19 cellular contexts compared by ENCODE assay signal in genomic region chr12:68733661-68734071, GRCh38. TPM values are rescaled to one million over a fixed set of nuclear protein-coding genes. Genes with fewer than 3 reads are reported as not detected.
A peak's percentile ranks its signal among the peaks of the same experiment; 100 is the strongest.
DNase-seq lines count a peak whose midpoint lies in the region; ATAC-seq and TF ChIP-seq lines count a peak whose summit lies in the region.
"Had no signal": no experiment of that assay in that cellular context is flagged by ENCODE, and none has a peak within 500 bp of the region (broad histone marks: within the 10 kb centered on the region; RNA-seq: fewer than 3 reads in every experiment).

No MANE protein-coding gene starts in this region.

- H3K27ac Mint-ChIP-seq in MCF 10A (ENCODE audit: low read depth, unreplicated experiment): no peak overlapping the region
- H3K27ac Mint-ChIP-seq: activated T-cell treated with anti-CD3 and anti-CD28 coated beads, Interleukin-2, amount 50 U/mL, for 72 hours; B cell; IgD-negative memory B cell; mesothelial cell of epicardium had no signal

- no peaks in the 10 kb centered on the region for H3K79me2 ChIP-seq in SK-N-SH (ENCODE audit: insufficient read depth)
- no peaks in the 10 kb centered on the region for H3K79me2 ChIP-seq in fibroblast of lung (ENCODE audit: control insufficient read depth, insufficient read depth, low read length)

- no peak for ATAC-seq in HG02852 (IDR thresholded peaks at IDR 0.05; ENCODE audit: unreplicated experiment)
- ATAC-seq: activated T-cell treated with anti-CD3 and anti-CD28 coated beads, Interleukin-2, amount 50 U/mL, for 72 hours; gastrocnemius medialis had no signal

- TF ChIP-seq POLR2A in breast epithelium (IDR thresholded peaks at IDR 0.05): no peak

- peaks cover 72% of the 10 kb centered on the region for H3K36me3 Mint-ChIP-seq in MCF 10A (ENCODE audit: insufficient read depth, unreplicated experiment)
- H3K36me3 Mint-ChIP-seq: IgD-negative memory B cell had no signal

- H3K27ac ChIP-seq in breast epithelium (no peak overlapping the region), SK-N-SH (ENCODE audit: low read depth in 2 of 2, low read length in 1 of 2) (peak overlapping the region in 1 of 2 experiments; percentile 86; a peak in 2 of 4 replicates), fibroblast of lung (ENCODE audit: insufficient read depth, low read length) (peak overlapping the region; percentile 36)
- H3K27ac ChIP-seq: gastrocnemius medialis, ovary had no signal

- H3K9ac ChIP-seq in SK-N-SH: peak overlapping the region; percentile 16; the same call in 1 of the 2 replicates
- no peak overlapping the region for H3K9ac ChIP-seq in fibroblast of lung (ENCODE audit: insufficient read depth, low read length)

- H3F3A ChIP-seq in SK-N-SH (replicated peaks; ENCODE audit: insufficient read depth): peaks cover 35% of the 10 kb centered on the region

- H3K27me3 ChIP-seq in breast epithelium (no peaks in the 10 kb centered on the region), SK-N-SH (ENCODE audit: insufficient read depth) (no peaks in the 10 kb centered on the region), fibroblast of lung (ENCODE audit: control insufficient read depth, insufficient read depth, low read length) (no peaks in the 10 kb centered on the region)
- H3K27me3 ChIP-seq: gastrocnemius medialis, ovary had no signal

- H3K4me3 Mint-ChIP-seq in MCF 10A (ENCODE audit: unreplicated experiment): no peak overlapping the region
- H3K4me3 Mint-ChIP-seq: activated T-cell treated with anti-CD3 and anti-CD28 coated beads, Interleukin-2, amount 50 U/mL, for 72 hours; B cell; IgD-negative memory B cell; mesothelial cell of epicardium had no signal

- H4K20me1 ChIP-seq in SK-N-SH (ENCODE audit: insufficient read depth) (no peaks in the 10 kb centered on the region), fibroblast of lung (ENCODE audit: control insufficient read depth, extremely low read depth, insufficient read depth, low read length) (no peaks in the 10 kb centered on the region)

- no peak for TF ChIP-seq RAD21 in SK-N-SH (IDR thresholded peaks at IDR 0.05; ENCODE audit: low read length)

- no peaks in the 10 kb centered on the region for H3K4me1 ChIP-seq in breast epithelium
- H3K4me1 ChIP-seq in SK-N-SH (ENCODE audit: control insufficient read depth in 1 of 2, insufficient read depth in 2 of 2, low read depth in 1 of 2, low read length in 1 of 2): peaks cover 0 to 7% of the 10 kb centered on the region in 2 experiments; a peak in 2 of 4 replicates
- H3K4me1 ChIP-seq in fibroblast of lung (ENCODE audit: control insufficient read depth, extremely low read depth, insufficient read depth, low read length): peaks cover 5% of the 10 kb centered on the region
- H3K4me1 ChIP-seq: gastrocnemius medialis had no signal

- no TSS peak for BruUV-seq in MCF 10A (replicated peaks; lab: Mats Ljungman, UMichigan)

- CTCF ChIA-PET in MCF 10A (lab: Yijun Ruan, JAX) (interaction anchor here (0.7 kb wide), 1 partner anchor 505 kb away, joined by 3 read pairs; no protein-coding TSS in a partner anchor), SK-N-SH (lab: Yijun Ruan, JAX) (no interaction called here)

- H3K4me3 ChIP-seq in breast epithelium (no peak overlapping the region), SK-N-SH (ENCODE audit: low read depth in 2 of 2, low read length in 1 of 2) (no peak overlapping the region), fibroblast of lung (replicated peaks in 1 of 4; ENCODE audit: control extremely low read depth in 1 of 4, insufficient read depth in 1 of 4, low read depth in 3 of 4, low read length in 4 of 4) (no peak overlapping the region)
- H3K4me3 ChIP-seq: gastrocnemius medialis, ovary had no signal

- no peaks in the 10 kb centered on the region for H3K9me3 ChIP-seq in breast epithelium
- H3K9me3 ChIP-seq in SK-N-SH: no peaks in the 10 kb centered on the region
- no peaks in the 10 kb centered on the region for H3K9me3 ChIP-seq in fibroblast of lung (ENCODE audit: control insufficient read depth, insufficient read depth, low read depth, low read length)
- H3K9me3 ChIP-seq: gastrocnemius medialis, ovary had no signal

- DNase-seq in MCF 10A (ENCODE audit: unreplicated experiment) (peak; percentile 16), breast epithelium (ENCODE audit: low spot score in 2 of 2) (no peak), SK-N-SH (no peak), fibroblast of lung (ENCODE audit: low read depth in 2 of 2) (peak; percentile 19 to 82), NCI-H446 (lab: John Stamatoyannopoulos, UW) (no peak), COR-L47 (lab: John Stamatoyannopoulos, UW) (no peak), iPS-NIHi11 (ENCODE audit: low spot score) (no peak)
- DNase-seq: activated T-cell treated with anti-CD3 and anti-CD28 coated beads, Interleukin-2, amount 50 U/mL, for 72 hours; amygdala; gastrocnemius medialis; NCI-H146; NCI-H510A; ovary; stimulated activated CD4-positive, alpha-beta T cell treated with anti-CD3 and anti-CD28 coated beads, Interleukin-12 subunit alpha, Interleukin-12 subunit beta, amount 100 ng/mL, for 4 hours; SW 1271 had no signal

- H3K9me3 Mint-ChIP-seq in MCF 10A (ENCODE audit: unreplicated experiment): no peaks in the 10 kb centered on the region
- H3K9me3 Mint-ChIP-seq: activated T-cell treated with anti-CD3 and anti-CD28 coated beads, Interleukin-2, amount 50 U/mL, for 72 hours; IgD-negative memory B cell; mesothelial cell of epicardium had no signal

- no peak overlapping the region for H2AFZ ChIP-seq in SK-N-SH (ENCODE audit: low read depth)
- H2AFZ ChIP-seq in fibroblast of lung (ENCODE audit: low read length): no peak overlapping the region

- intact Hi-C loops in MCF 10A (cut with micrococcal nuclease) (no loop called here), breast epithelium (cut with DNase I; ENCODE audit: low total_unique reads) (no loop called here)

- H3K36me3 ChIP-seq in breast epithelium (peaks cover 8% of the 10 kb centered on the region), SK-N-SH (replicated peaks in 1 of 2; ENCODE audit: control insufficient read depth in 1 of 2, insufficient read depth in 2 of 2, low read length in 1 of 2) (peaks cover 39 to 57% of the 10 kb centered on the region in 2 experiments), fibroblast of lung (ENCODE audit: control insufficient read depth, insufficient read depth, low read length) (no peaks in the 10 kb centered on the region)
- H3K36me3 ChIP-seq: ovary had no signal

- no peak for TF ChIP-seq EP300 in SK-N-SH (IDR thresholded peaks at IDR 0.05; ENCODE audit: borderline replicate concordance in 1 of 2, low read depth in 1 of 2, low read length in 1 of 2)

- H3K27me3 Mint-ChIP-seq in MCF 10A (ENCODE audit: insufficient read depth, unreplicated experiment): no peaks in the 10 kb centered on the region
- H3K27me3 Mint-ChIP-seq: B cell, IgD-negative memory B cell had no signal

- no peak for TF ChIP-seq CTCF in MCF 10A (IDR thresholded peaks at IDR 0.05; ENCODE audit: unreplicated experiment)
- no peak for TF ChIP-seq CTCF in breast epithelium (IDR thresholded peaks at IDR 0.05)
- TF ChIP-seq CTCF in SK-N-SH (IDR thresholded peaks at IDR 0.05): no peak
- TF ChIP-seq CTCF in fibroblast of lung (conservative IDR thresholded peaks at IDR 0.05 in 1 of 2, IDR thresholded peaks at IDR 0.05 in 1 of 2; ENCODE audit: low read depth in 1 of 2, low read length in 2 of 2): no peak

- H3K9me2 ChIP-seq in SK-N-SH: no peaks in the 10 kb centered on the region

- H3K4me1 Mint-ChIP-seq in MCF 10A (ENCODE audit: insufficient read depth, unreplicated experiment): no peaks in the 10 kb centered on the region
- H3K4me1 Mint-ChIP-seq: B cell, IgD-negative memory B cell, mesothelial cell of epicardium had no signal

- peak overlapping the region; percentile 22; the same call in 1 of the 2 replicates for H3K4me2 ChIP-seq in SK-N-SH
- no peak overlapping the region for H3K4me2 ChIP-seq in fibroblast of lung (ENCODE audit: extremely low read depth, insufficient read depth, low read length)

- 60% methylated on average over 4 of the region's 4 CpGs for WGBS in SK-N-SH (ENCODE audit: low lambda C conversion rate)

- POLR2A ChIA-PET in MCF 10A (lab: Yijun Ruan, JAX) (no interaction called here), SK-N-SH (lab: Yijun Ruan, JAX) (no interaction called here)

TF ChIP-seq in SK-N-SH, 30 proteins besides CTCF, POLR2A, EP300 and RAD21:
- TF ChIP-seq GATA2 (CRISPR knock-in tag; IDR thresholded peaks at IDR 0.05) (no peak), MEF2A (IDR thresholded peaks at IDR 0.05; ENCODE audit: borderline replicate concordance, low read depth) (peak; percentile 61; the same call in 1 of the 2 replicates), JUND (IDR thresholded peaks at IDR 0.05) (peak; percentile 43), FOSL2 (IDR thresholded peaks at IDR 0.05; ENCODE audit: borderline replicate concordance, low read depth) (peak; percentile 47)

RNA-seq across cellular contexts. Expression of gene SLC35E3, which starts 12.3 kb away (rescaled TPM):
- total RNA-seq in MCF 10A (2022) (7.3 and 7.6 TPM in 2 replicates), breast epithelium (10 to 100 TPM in 2 of 3 donors, 1 to 10 TPM in 1; 5.8 to 12.1 (median 10.5) TPM), fibroblast of lung (3.6 and 4.1 TPM in 2 replicates)
- polyA plus RNA-seq in SK-N-SH (2012; rRNA removed) (5.7 and 6.8 TPM in 2 replicates), fibroblast of lung (10.8 and 11.1 TPM in 2 replicates)
- polyA plus RNA-seq in SK-N-SH (2012; cell fraction: cytosol; rRNA removed): 5.6 and 6.7 TPM in 2 replicates
- 7.9 and 9.8 TPM in 2 replicates for polyA plus RNA-seq in SK-N-SH (2012; cell fraction: nucleus; rRNA removed)
- polyA plus RNA-seq in fibroblast of lung (2012): 7.5 and 8.0 TPM in 2 replicates
- 6.4 and 19.3 TPM in 2 replicates for polyA minus RNA-seq in fibroblast of lung (ENCODE audit: low replicate concordance)

RNA-seq across cellular contexts. Expression of gene NUP107, which starts 46.9 kb away (rescaled TPM):
- total RNA-seq in MCF 10A (2022): 48.1 and 54.5 TPM in 2 replicates
- 10 to 100 TPM; 44.6 to 62.6 (median 58.7) TPM for total RNA-seq in breast epithelium
- 30.9 and 47.5 TPM in 2 replicates for polyA plus RNA-seq in SK-N-SH (2012; rRNA removed)
- 28.8 and 42.6 TPM in 2 replicates for polyA plus RNA-seq in SK-N-SH (2012; cell fraction: cytosol; rRNA removed)
- 48.3 and 78.5 TPM in 2 replicates for polyA plus RNA-seq in SK-N-SH (2012; cell fraction: nucleus; rRNA removed)
- total RNA-seq in fibroblast of lung: 24.6 and 44.2 TPM in 2 replicates
- 37.7 and 56.5 TPM in 2 replicates for polyA plus RNA-seq in fibroblast of lung
- polyA plus RNA-seq in fibroblast of lung (2012): 21.1 and 33.3 TPM in 2 replicates
- polyA minus RNA-seq in fibroblast of lung (ENCODE audit: low replicate concordance): 0.67 and 9.9 TPM in 2 replicates

Comparison
In these comparisons a context has a peak if more than half of its experiments do, and no peak if none do; other contexts are left out.
1. DNase-seq: peak in MCF 10A (single experiment) and fibroblast of lung (2 of 2); none in breast epithelium (0 of 2), SK-N-SH (single experiment), NCI-H446 (0 of 2), COR-L47 (single experiment) and iPS-NIHi11 (single experiment).